ENCODE assay signal across 17 cellular contexts in genomic region chr10:132805599-132805998, GRCh38. TPM values are rescaled to one million over a fixed set of nuclear protein-coding genes. Genes with fewer than 3 reads are reported as not detected.
DNase-seq lines count a peak whose midpoint lies in the region; ATAC-seq and TF ChIP-seq lines count a peak whose summit lies in the region.
"Had no signal": no experiment of that assay in that cellular context is flagged by ENCODE, and none has a peak within 500 bp of the region (broad histone marks: within the 10 kb centered on the region; RNA-seq: fewer than 3 reads in every experiment).

No MANE protein-coding gene starts in this region.

- no peaks in the 10 kb centered on the region for H3K4me1 Mint-ChIP-seq in natural killer cell treated with Interleukin-12 subunit alpha and Interleukin-12 subunit beta and Interleukin-15 and Interleukin-18, amount 100 ng/mL, for 72 hours (ENCODE audit: low read depth in 2 of 2)
- no peaks in the 10 kb centered on the region for H3K4me1 Mint-ChIP-seq in activated T-cell treated with anti-CD3 and anti-CD28 coated beads, Interleukin-2, amount 50 U/mL, for 72 hours (ENCODE audit: low read depth)
- H3K4me1 Mint-ChIP-seq: CD4-positive, CD25-positive, alpha-beta regulatory T cell had no signal

- no peak overlapping the region for H3K4me3 Mint-ChIP-seq in natural killer cell treated with Interleukin-12 subunit alpha and Interleukin-12 subunit beta and Interleukin-15 and Interleukin-18, amount 100 ng/mL, for 72 hours
- no peak overlapping the region for H3K4me3 Mint-ChIP-seq in activated T-cell treated with anti-CD3 and anti-CD28 coated beads, Interleukin-2, amount 50 U/mL, for 72 hours
- H3K4me3 Mint-ChIP-seq: CD4-positive, CD25-positive, alpha-beta regulatory T cell; IgD-negative memory B cell had no signal

- DNase-seq in right cardiac atrium (peak in 2 of 3 donors; percentile 9 to 40), heart right ventricle (no peak), aorta (peak; percentile 24 to 63), NCI-H1105 treated with DMSO at 0.1 percent for 48 hours (lab: John Stamatoyannopoulos, UW) (no peak)
- peak; percentile 37 for DNase-seq in natural killer cell treated with Interleukin-12 subunit alpha and Interleukin-12 subunit beta and Interleukin-15 and Interleukin-18, amount 100 ng/mL, for 72 hours (ENCODE audit: low spot score)
- DNase-seq in activated T-cell treated with anti-CD3 and anti-CD28 coated beads, Interleukin-2, amount 50 U/mL, for 72 hours = no peak
- DNase-seq: BE2C; CD4-positive, CD25-positive, alpha-beta regulatory T cell; DMS53; GF-D8; GM23248 had no signal

- H3K36me3 ChIP-seq in heart right ventricle = no peaks in the 10 kb centered on the region
- H3K36me3 ChIP-seq in aorta (ENCODE audit: control insufficient read depth in 1 of 2, insufficient read depth in 2 of 2, low read length in 1 of 2) = no peaks in the 10 kb centered on the region
- H3K36me3 ChIP-seq: BE2C had no signal

- H3K9me3 Mint-ChIP-seq in natural killer cell treated with Interleukin-12 subunit alpha and Interleukin-12 subunit beta and Interleukin-15 and Interleukin-18, amount 100 ng/mL, for 72 hours = no peaks in the 10 kb centered on the region
- H3K9me3 Mint-ChIP-seq in activated T-cell treated with anti-CD3 and anti-CD28 coated beads, Interleukin-2, amount 50 U/mL, for 72 hours = no peaks in the 10 kb centered on the region
- H3K9me3 Mint-ChIP-seq: IgD-negative memory B cell had no signal

- H3K27me3 Mint-ChIP-seq in natural killer cell treated with Interleukin-12 subunit alpha and Interleukin-12 subunit beta and Interleukin-15 and Interleukin-18, amount 100 ng/mL, for 72 hours = no peaks in the 10 kb centered on the region
- H3K27me3 Mint-ChIP-seq in activated T-cell treated with anti-CD3 and anti-CD28 coated beads, Interleukin-2, amount 50 U/mL, for 72 hours (ENCODE audit: low read depth) = no peaks in the 10 kb centered on the region
- H3K27me3 Mint-ChIP-seq: CD4-positive, CD25-positive, alpha-beta regulatory T cell had no signal

- H3K4me3 ChIP-seq in right cardiac atrium (ENCODE audit: low read length) = no peak overlapping the region
- no peak overlapping the region for H3K4me3 ChIP-seq in heart right ventricle
- no peak overlapping the region for H3K4me3 ChIP-seq in aorta (ENCODE audit: low read length in 2 of 2)
- H3K4me3 ChIP-seq: A549, GM23248 had no signal

- no peak for TF ChIP-seq CTCF in heart right ventricle (IDR thresholded peaks at IDR 0.05)

- H3K36me3 Mint-ChIP-seq in natural killer cell treated with Interleukin-12 subunit alpha and Interleukin-12 subunit beta and Interleukin-15 and Interleukin-18, amount 100 ng/mL, for 72 hours = no peaks in the 10 kb centered on the region
- H3K36me3 Mint-ChIP-seq in activated T-cell treated with anti-CD3 and anti-CD28 coated beads, Interleukin-2, amount 50 U/mL, for 72 hours (ENCODE audit: insufficient read depth in 2 of 2) = no peaks in the 10 kb centered on the region
- H3K36me3 Mint-ChIP-seq: CD4-positive, CD25-positive, alpha-beta regulatory T cell; IgD-negative memory B cell had no signal

- H3K4me1 ChIP-seq in right cardiac atrium (ENCODE audit: control insufficient read depth, insufficient read depth, low read length) (no peaks in the 10 kb centered on the region), heart right ventricle (no peaks in the 10 kb centered on the region), aorta (ENCODE audit: control insufficient read depth in 1 of 2, insufficient read depth in 2 of 2, low read length in 2 of 2) (no peaks in the 10 kb centered on the region)
- H3K4me1 ChIP-seq: A549, BE2C had no signal

- intact Hi-C loops in right cardiac atrium (cut with DNase I) = no loop called here
- intact Hi-C loops in heart right ventricle (cut with DNase I) = no loop called here
- intact Hi-C loops in aorta (cut with DNase I) = no loop called here

- H3K27me3 ChIP-seq in right cardiac atrium (ENCODE audit: control insufficient read depth, insufficient read depth) (no peaks in the 10 kb centered on the region), heart right ventricle (peaks cover 0 to 33% (median 17%) of the 10 kb centered on the region in 7 donors), aorta (ENCODE audit: control insufficient read depth in 1 of 2, insufficient read depth in 2 of 2, low read length in 1 of 2) (no peaks in the 10 kb centered on the region)

- TF ChIP-seq RAD21 in Ishikawa (IDR thresholded peaks at IDR 0.05; ENCODE audit: low read depth) = no peak

- WGBS in right cardiac atrium = 50% methylated on average over 21 of the region's 21 CpGs
- WGBS in heart right ventricle, 2 donors = 46 to 57% methylated on average over 21 of the region's 21 CpGs
- WGBS in aorta, 2 donors = 40 to 43% methylated on average over 20 to 21 of the region's 21 CpGs

- H3K27ac Mint-ChIP-seq in natural killer cell treated with Interleukin-12 subunit alpha and Interleukin-12 subunit beta and Interleukin-15 and Interleukin-18, amount 100 ng/mL, for 72 hours = no peak overlapping the region
- H3K27ac Mint-ChIP-seq in activated T-cell treated with anti-CD3 and anti-CD28 coated beads, Interleukin-2, amount 50 U/mL, for 72 hours = no peak overlapping the region
- H3K27ac Mint-ChIP-seq: CD4-positive, CD25-positive, alpha-beta regulatory T cell; IgD-negative memory B cell had no signal

- H3K9me3 ChIP-seq in right cardiac atrium (ENCODE audit: control insufficient read depth, low read length) (peaks cover 3% of the 10 kb centered on the region), heart right ventricle (peaks cover 0 to 7% (median 3%) of the 10 kb centered on the region in 11 donors), aorta (ENCODE audit: control insufficient read depth, low read length) (no peaks in the 10 kb centered on the region)
- H3K9me3 ChIP-seq: BE2C had no signal

- no peak overlapping the region for H3K27ac ChIP-seq in right cardiac atrium (ENCODE audit: low read length)
- no peak overlapping the region for H3K27ac ChIP-seq in heart right ventricle
- no peak overlapping the region for H3K27ac ChIP-seq in aorta (ENCODE audit: low read depth in 1 of 2, low read length in 2 of 2)
- H3K27ac ChIP-seq: A549, GM23248 had no signal

- ATAC-seq in right cardiac atrium = no peak
- no peak for ATAC-seq in heart right ventricle
- no peak for ATAC-seq in natural killer cell treated with Interleukin-12 subunit alpha and Interleukin-12 subunit beta and Interleukin-15 and Interleukin-18, amount 100 ng/mL, for 72 hours
- no peak for ATAC-seq in aorta (ENCODE audit: low FRiP score)
- ATAC-seq in activated T-cell treated with anti-CD3 and anti-CD28 coated beads, Interleukin-2, amount 50 U/mL, for 72 hours (replicated peaks in 1 of 2) = no peak
- ATAC-seq in GM21619 (IDR thresholded peaks at IDR 0.05; ENCODE audit: unreplicated experiment) = no peak
- ATAC-seq: A549 had no signal

- no peak for TF ChIP-seq EP300 in Ishikawa (IDR thresholded peaks at IDR 0.05; ENCODE audit: borderline replicate concordance)

TF ChIP-seq in Ishikawa, 13 proteins besides CTCF, POLR2A, EP300 and RAD21:
- TF ChIP-seq FOXM1 (IDR thresholded peaks at IDR 0.05; ENCODE audit: borderline replicate concordance, low read depth) (no peak), EGR1 (IDR thresholded peaks at IDR 0.05) (no peak), TAF1 (IDR thresholded peaks at IDR 0.05; ENCODE audit: low read depth) (no peak), ZBTB7A (IDR thresholded peaks at IDR 0.05; ENCODE audit: low read depth) (0 out of 2 replicates have a peak, but pooled peaks have one; percentile 17)

RNA-seq across cellular contexts. Expression of gene NKX6-2, which starts 19.7 kb away (rescaled TPM):
- not detected for total RNA-seq in right cardiac atrium
- 0.32 TPM for polyA plus RNA-seq in right cardiac atrium
- total RNA-seq in heart right ventricle = not detected
- under 1 TPM; 0.17 to 0.51 TPM for polyA plus RNA-seq in heart right ventricle
- total RNA-seq in natural killer cell treated with Interleukin-12 subunit alpha and Interleukin-12 subunit beta and Interleukin-15 and Interleukin-18, amount 100 ng/mL, for 72 hours = not detected
- total RNA-seq in aorta = not detected
- polyA plus RNA-seq in aorta = not detected
- not detected for total RNA-seq in activated T-cell treated with anti-CD3 and anti-CD28 coated beads, Interleukin-2, amount 50 U/mL, for 72 hours
- total RNA-seq: CD4-positive, CD25-positive, alpha-beta regulatory T cell; GM23248; HT1080 had no signal
- polyA plus RNA-seq: A549, AG04450, IgD-negative memory B cell had no signal

Comparison
In these comparisons a context has a peak if more than half of its experiments do, and no peak if none do; other contexts are left out.
1. DNase-seq: peak in right cardiac atrium (2 of 3), natural killer cell treated with Interleukin-12 subunit alpha and Interleukin-12 subunit beta and Interleukin-15 and Interleukin-18, amount 100 ng/mL, for 72 hours (single experiment) and aorta (2 of 2); none in heart right ventricle (0 of 2), activated T-cell treated with anti-CD3 and anti-CD28 coated beads, Interleukin-2, amount 50 U/mL, for 72 hours (0 of 2) and NCI-H1105 treated with DMSO at 0.1 percent for 48 hours (single experiment).